In the genomic region with DNA sequence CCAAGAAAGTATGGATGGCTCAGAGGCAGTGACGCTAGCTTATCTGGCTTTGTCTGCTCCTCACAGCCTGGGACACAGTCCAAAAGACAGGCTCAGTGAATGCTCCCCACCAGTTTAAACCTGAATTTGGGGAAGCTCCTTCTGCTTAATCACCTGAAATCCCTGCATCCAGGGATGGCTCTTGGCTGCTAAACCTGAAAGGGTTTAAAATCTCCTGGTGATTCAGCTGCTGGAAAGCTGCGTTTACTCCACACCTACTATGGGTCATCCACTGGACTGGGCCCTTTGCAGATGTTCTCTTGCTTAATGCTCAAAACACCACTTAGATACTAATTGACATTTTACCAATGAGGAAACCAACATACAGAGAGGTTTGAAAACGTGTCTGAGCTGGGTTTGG, we compare ENCODE assay signal across 22 cellular contexts.
DNase-seq lines count a peak whose midpoint lies in the region; ATAC-seq, FAIRE-seq and TF ChIP-seq lines count a peak whose summit lies in the region.
"Had no signal": no experiment of that assay in that cellular context is flagged by ENCODE, and none has a peak within 500 bp of the region (broad histone marks: within the 10 kb centered on the region; RNA-seq: fewer than 3 reads in every experiment).

No MANE protein-coding gene starts in this region.

- no peak overlapping the region for H3K4ac ChIP-seq in H1 (replicated peaks; ENCODE audit: insufficient read length, low read depth, low read length)

- no peak overlapping the region for H4K5ac ChIP-seq in H1 (ENCODE audit: insufficient read length, low read depth, low read length)

- CTCF ChIA-PET in H1 (lab: Charles Lee; ENCODE audit: partially characterized antibody): interaction anchor here (1.0 to 1.6 kb wide), 4 partner anchors 16 to 91 kb away, joined by 3 to 6 read pairs (median 4); no protein-coding TSS in a partner anchor

- H2AK5ac ChIP-seq in H1 (ENCODE audit: low read depth, low read length): no peak overlapping the region

- H3K9ac ChIP-seq in H1 (replicated peaks in 1 of 4; ENCODE audit: extremely low read depth in 1 of 4, low read depth in 3 of 4, low read length in 3 of 4): no peak overlapping the region
- H3K9ac ChIP-seq in smooth muscle cell (ENCODE audit: low read depth): no peak overlapping the region

- DNase-seq in RWPE2 (ENCODE audit: low spot score) (no peak), H1 (ENCODE audit: low read depth in 1 of 2, low spot score in 2 of 2) (no peak), foreskin keratinocyte (peak; percentile 76 to 84), smooth muscle cell (lab: John Stamatoyannopoulos, UW; ENCODE audit: unreplicated experiment) (no peak), NCI-H2227 (lab: John Stamatoyannopoulos, UW; ENCODE audit: unreplicated experiment) (no peak), putamen (ENCODE audit: low spot score) (no peak), NCI-H345 treated with DMSO at 0.1 percent for 48 hours (lab: John Stamatoyannopoulos, UW; ENCODE audit: unreplicated experiment) (no peak)
- DNase-seq: ACHN; BE2C; C1 segment of cervical spinal cord; Caco-2; CD4-positive, CD25-positive, alpha-beta regulatory T cell; CD8-positive, alpha-beta memory T cell; DMS153; DMS79; GDM1; H7; HFFc6 had no signal

- no peak overlapping the region for H3K14ac ChIP-seq in H1 (ENCODE audit: insufficient read length)

- H2BK15ac ChIP-seq in H1 (ENCODE audit: low read length): no peak overlapping the region

- no peaks in the 10 kb centered on the region for H3K79me1 ChIP-seq in H1 (ENCODE audit: low read depth, low read length)

- no peaks in the 10 kb centered on the region for H3F3A ChIP-seq in smooth muscle cell (ENCODE audit: low read depth)

- no peak overlapping the region for H2BK12ac ChIP-seq in H1 (ENCODE audit: low read depth, low read length)

- H3K4me1 ChIP-seq in RWPE2 (ENCODE audit: insufficient read depth, poor library complexity, severe bottlenecking) (no peaks in the 10 kb centered on the region), H1 (replicated peaks in 1 of 4; ENCODE audit: control insufficient read depth in 3 of 4, insufficient read depth in 4 of 4, low read length in 3 of 4) (no peaks in the 10 kb centered on the region), foreskin keratinocyte (no peaks in the 10 kb centered on the region), smooth muscle cell (ENCODE audit: low read depth) (no peaks in the 10 kb centered on the region)
- H3K4me1 ChIP-seq: Caco-2 had no signal

- H3K9me3 ChIP-seq in RWPE2 (ENCODE audit: severe bottlenecking) (no peaks in the 10 kb centered on the region), H1 (ENCODE audit: insufficient read depth in 2 of 2, low read depth in 1 of 2, low read length in 1 of 2) (peaks cover 12 to 24% of the 10 kb centered on the region in 2 experiments), smooth muscle cell (replicated peaks; ENCODE audit: low read depth) (no peaks in the 10 kb centered on the region)
- H3K9me3 ChIP-seq: BE2C had no signal

- no peak for TF ChIP-seq RAD21 in H1 (IDR thresholded peaks at IDR 0.05 in 1 of 2, conservative IDR thresholded peaks at IDR 0.05 in 1 of 2; ENCODE audit: low read depth in 2 of 2, low read length in 2 of 2)

- H4K8ac ChIP-seq in H1 (ENCODE audit: extremely low read depth, insufficient read depth, low read length): no peak overlapping the region

- no peaks in the 10 kb centered on the region for H3K27me3 ChIP-seq in RWPE2 (ENCODE audit: insufficient read depth, poor library complexity, severe bottlenecking)
- H3K27me3 ChIP-seq in H1 (replicated peaks in 1 of 4; ENCODE audit: control insufficient read depth in 3 of 4, extremely low read depth in 1 of 4, insufficient read depth in 3 of 4, low read length in 3 of 4): no peaks in the 10 kb centered on the region
- H3K27me3 ChIP-seq in foreskin keratinocyte: no peaks in the 10 kb centered on the region
- H3K27me3 ChIP-seq in smooth muscle cell (ENCODE audit: low read depth): no peaks in the 10 kb centered on the region
- H3K27me3 ChIP-seq: BE2C had no signal

- 81% methylated on average over 3 of the region's 3 CpGs; no CpG with 5 or more reads in 1 of the 2 experiments for WGBS in H1 (ENCODE audit: extremely low coverage in 1 of 2, insufficient coverage in 1 of 2, insufficient read length in 1 of 2, insufficient replicate concordance in 2 of 2, low coverage in 1 of 2, low lambda C conversion rate in 2 of 2, missing lambda C conversion rate in 1 of 2), 2 experiments
- 32% methylated on average over 3 of the region's 3 CpGs for WGBS in smooth muscle cell (ENCODE audit: low lambda C conversion rate)

- TF ChIP-seq CTCF in RWPE2 (IDR thresholded peaks at IDR 0.05; ENCODE audit: poor library complexity, severe bottlenecking): no peak
- TF ChIP-seq CTCF in H1 (IDR thresholded peaks at IDR 0.05; ENCODE audit: control extremely low read depth in 1 of 3, insufficient read depth in 1 of 3, low read depth in 1 of 3, low read length in 3 of 3): no peak
- TF ChIP-seq CTCF in foreskin keratinocyte (conservative IDR thresholded peaks at IDR 0.05): no peak
- no peak for TF ChIP-seq CTCF in smooth muscle cell (IDR thresholded peaks at IDR 0.05; ENCODE audit: borderline replicate concordance, insufficient read depth, poor library complexity, severe bottlenecking)

- H3K4me2 ChIP-seq in H1 (ENCODE audit: insufficient read depth in 1 of 2, low read depth in 2 of 2, low read length in 2 of 2): no peak overlapping the region
- no peak overlapping the region for H3K4me2 ChIP-seq in smooth muscle cell
- H3K4me2 ChIP-seq: GM23338 had no signal

- H2BK20ac ChIP-seq in H1 (ENCODE audit: low read length): no peak overlapping the region

- no peak for TF ChIP-seq EP300 in H1 (IDR thresholded peaks at IDR 0.05; ENCODE audit: borderline replicate concordance in 1 of 2, low read depth in 2 of 2, low read length in 2 of 2)

- no peaks in the 10 kb centered on the region for H4K20me1 ChIP-seq in H1 (replicated peaks in 1 of 2; ENCODE audit: control insufficient read depth in 1 of 2, insufficient read depth in 2 of 2, low read length in 2 of 2)
- H4K20me1 ChIP-seq in smooth muscle cell (ENCODE audit: low read depth): no peaks in the 10 kb centered on the region

- H2BK5ac ChIP-seq in H1 (ENCODE audit: low read depth, low read length): no peak overlapping the region

- POLR2A ChIA-PET in H1 (lab: Charles Lee; ENCODE audit: partially characterized antibody): no interaction called here

- H3K27ac ChIP-seq in RWPE2 (ENCODE audit: poor library complexity, severe bottlenecking) (no peak overlapping the region), H1 (ENCODE audit: low read depth, low read length) (no peak overlapping the region), foreskin keratinocyte (no peak overlapping the region), smooth muscle cell (ENCODE audit: low read depth) (peak overlapping the region; percentile 49)
- H3K27ac ChIP-seq: HL-60 had no signal

- no peaks in the 10 kb centered on the region for H3K36me3 ChIP-seq in RWPE2 (ENCODE audit: low read depth)
- peaks cover 0 to 12% (median 1%) of the 10 kb centered on the region in 4 experiments; a peak in 2 of 8 replicates for H3K36me3 ChIP-seq in H1 (ENCODE audit: control insufficient read depth in 2 of 4, insufficient read depth in 4 of 4, low read length in 3 of 4)
- H3K36me3 ChIP-seq in smooth muscle cell (ENCODE audit: low read depth): no peaks in the 10 kb centered on the region

- no peak for TF ChIP-seq POLR2A in H1 (IDR thresholded peaks at IDR 0.05; ENCODE audit: control extremely low read depth in 1 of 2, low read depth in 2 of 2, low read length in 2 of 2)

- no peaks in the 10 kb centered on the region; the same call in 1 of the 2 replicates for H3K23me2 ChIP-seq in H1 (ENCODE audit: low read depth, low read length)

- no peak overlapping the region for H3K18ac ChIP-seq in H1 (ENCODE audit: extremely low read depth, low read length)

- H2AFZ ChIP-seq in H1 (ENCODE audit: low read length) (no peak overlapping the region), smooth muscle cell (ENCODE audit: low read depth) (no peak overlapping the region)
- H2AFZ ChIP-seq: GM23338 had no signal

- no peaks in the 10 kb centered on the region for H3K79me2 ChIP-seq in H1 (ENCODE audit: control insufficient read depth in 1 of 2, insufficient read depth in 2 of 2, low read length in 2 of 2)
- H3K79me2 ChIP-seq in smooth muscle cell (ENCODE audit: low read depth): no peaks in the 10 kb centered on the region

- no peak overlapping the region for H3K23ac ChIP-seq in H1 (ENCODE audit: insufficient read length)

- H3K56ac ChIP-seq in H1 (replicated peaks; ENCODE audit: insufficient read length, low read depth, low read length): no peak overlapping the region

- FAIRE-seq in H1 (lab: Jason Lieb, UNC): peak; percentile 13
- FAIRE-seq: A204.1 had no signal

- H2BK120ac ChIP-seq in H1 (replicated peaks; ENCODE audit: low read depth, low read length): no peak overlapping the region

- H3K4me3 ChIP-seq in RWPE2 (ENCODE audit: severe bottlenecking): no peak overlapping the region
- H3K4me3 ChIP-seq in H1 (ENCODE audit: extremely low read depth in 1 of 4, insufficient read depth in 2 of 4, low read depth in 3 of 4, low read length in 4 of 4): no peak overlapping the region
- no peak overlapping the region for H3K4me3 ChIP-seq in smooth muscle cell
- H3K4me3 ChIP-seq: GM23338 had no signal

- H4K91ac ChIP-seq in H1 (replicated peaks; ENCODE audit: insufficient read length, low read length): no peak overlapping the region

- ATAC-seq in RWPE2 (ENCODE audit: low read depth): peak; percentile 56
- peak; percentile 83 for ATAC-seq in foreskin keratinocyte
- ATAC-seq: GM23338, HCT116 had no signal

TF ChIP-seq in H1, 55 proteins besides CTCF, POLR2A, EP300 and RAD21 (continues in another document):
- no peak for TF ChIP-seq EGR1 (IDR thresholded peaks at IDR 0.05; ENCODE audit: borderline replicate concordance, low read depth, low read length)
- TF ChIP-seq GABPA (IDR thresholded peaks at IDR 0.05; ENCODE audit: borderline replicate concordance, insufficient read depth, low read length): no peak
- TF ChIP-seq BRCA1 (IDR thresholded peaks at IDR 0.05; ENCODE audit: low read depth, low read length): no peak
- TF ChIP-seq RFX5 (IDR thresholded peaks at IDR 0.05; ENCODE audit: borderline replicate concordance, low read depth, low read length): no peak
- TF ChIP-seq TAF7 (optimal IDR thresholded peaks at IDR 0.05; ENCODE audit: borderline replicate concordance, low read depth, low read length): no peak
- no peak for TF ChIP-seq SRF (IDR thresholded peaks at IDR 0.05; ENCODE audit: low read depth, low read length)
- no peak for TF ChIP-seq BCL11A (IDR thresholded peaks at IDR 0.05; ENCODE audit: low read depth in 2 of 2, low read length in 2 of 2)
- no peak for TF ChIP-seq SIRT6 (IDR thresholded peaks at IDR 0.05; ENCODE audit: low read length)
- no peak for TF ChIP-seq TAF1 (IDR thresholded peaks at IDR 0.05; ENCODE audit: low read depth, low read length)

Comparison
In these comparisons a context has a peak if more than half of its experiments do, and no peak if none do; other contexts are left out.
1. DNase-seq: peak in foreskin keratinocyte (2 of 2); none in RWPE2 (single experiment), H1 (0 of 2), smooth muscle cell (single experiment), NCI-H2227 (single experiment), putamen (single experiment) and NCI-H345 treated with DMSO at 0.1 percent for 48 hours (single experiment).